ENCODE assay signal across 8 cellular contexts in the genomic region with DNA sequence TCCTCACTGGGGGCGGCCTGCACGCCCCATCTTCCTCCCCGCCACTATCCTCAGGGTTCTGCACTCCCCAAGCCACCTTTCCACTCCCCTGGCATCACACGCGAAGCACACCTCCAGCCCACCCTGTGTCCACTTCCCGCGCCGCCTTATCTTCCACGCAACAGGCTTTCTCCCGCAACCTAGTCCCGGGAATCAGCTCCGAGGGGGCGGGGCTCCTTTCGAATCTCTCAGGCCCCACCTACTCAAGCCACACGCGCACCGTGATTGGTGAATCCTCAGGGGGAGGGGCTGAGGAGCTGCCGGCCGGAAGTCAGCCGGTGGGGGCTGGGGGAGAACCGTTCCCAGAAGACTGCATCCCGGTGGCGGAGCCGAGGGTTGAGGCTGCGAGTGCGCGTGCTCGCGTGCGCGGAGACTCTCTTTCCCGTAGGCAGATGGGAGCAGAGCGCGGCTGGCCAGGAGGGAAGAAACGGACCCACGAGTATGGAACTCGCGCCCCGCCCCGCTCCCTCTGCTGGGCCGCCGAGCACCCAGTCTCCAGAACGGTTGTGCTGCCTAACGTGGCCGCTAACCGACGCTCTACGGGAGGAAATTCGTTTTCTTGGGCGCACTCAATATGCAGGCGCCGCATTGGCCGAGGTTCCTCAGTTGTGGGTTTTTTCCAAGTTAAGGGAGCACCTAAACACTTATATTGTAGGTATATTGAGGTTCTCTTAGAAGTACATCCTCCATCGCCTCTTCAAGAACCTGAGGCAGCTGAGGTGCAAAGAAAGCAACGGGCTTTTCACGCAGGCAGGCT.
DNase-seq lines count a peak whose midpoint lies in the region; ATAC-seq lines count a peak whose summit lies in the region.

A gene (minus strand): TSS at position 194 of the 796 bp plus-strand sequence.

- ATAC-seq in GM19468 (IDR thresholded peaks at IDR 0.05; ENCODE audit: extremely low read depth, unreplicated experiment) (peak; percentile 53), memory B cell (ENCODE audit: low read depth) (peak; percentile 96)
- peak; percentile 91 for ATAC-seq in effector memory CD8-positive, alpha-beta T cell (replicated peaks)

- peaks cover 3% of the 10 kb centered on the region for H3K36me3 Mint-ChIP-seq in effector memory CD8-positive, alpha-beta T cell (ENCODE audit: insufficient read depth)
- no peaks in the 10 kb centered on the region for H3K36me3 Mint-ChIP-seq in memory B cell

- DNase-seq in COLO829 (ENCODE audit: low spot score) (peak; percentile 86), HS-5 (ENCODE audit: low read depth) (peak; percentile 81), memory B cell (ENCODE audit: low spot score in 2 of 2) (peak; percentile 83 to 92)
- peak; percentile 90 for DNase-seq in NK-92 treated with Interleukin-12 subunit alpha and Interleukin-12 subunit beta, amount 100 ng/mL, for 24 hours (lab: John Stamatoyannopoulos, UW)
- DNase-seq in activated CD8-positive, alpha-beta memory T cell treated with anti-CD3 and anti-CD28 coated beads for 24 hours, result peak; percentile 96
- DNase-seq in effector memory CD8-positive, alpha-beta T cell, result peak; percentile 87 to 92 (median 87)
- DNase-seq in stimulated activated CD8-positive, alpha-beta memory T cell treated with anti-CD3 and anti-CD28 coated beads, Interleukin-12 subunit alpha, Interleukin-12 subunit beta, amount 100 ng/mL, for 24 hours (ENCODE audit: extremely low read depth), result peak; percentile 65

- peak within 1 kb of the TSS; percentile 81 to 90 for H3K27ac Mint-ChIP-seq in effector memory CD8-positive, alpha-beta T cell
- peak within 1 kb of the TSS; percentile 68 for H3K27ac Mint-ChIP-seq in memory B cell

- peak within 1 kb of the TSS; percentile 85 to 99 for H3K4me3 Mint-ChIP-seq in effector memory CD8-positive, alpha-beta T cell
- peak within 1 kb of the TSS; percentile 97 for H3K4me3 Mint-ChIP-seq in memory B cell

- H3K4me1 Mint-ChIP-seq in effector memory CD8-positive, alpha-beta T cell (ENCODE audit: low read depth in 2 of 2), result peaks cover 4 to 10% of the 10 kb centered on the region in 2 donors
- peaks cover 7% of the 10 kb centered on the region for H3K4me1 Mint-ChIP-seq in memory B cell

- no peaks in the 10 kb centered on the region for H3K9me3 Mint-ChIP-seq in effector memory CD8-positive, alpha-beta T cell
- H3K9me3 Mint-ChIP-seq in memory B cell, result no peaks in the 10 kb centered on the region

- H3K27me3 Mint-ChIP-seq in effector memory CD8-positive, alpha-beta T cell, result peaks cover 0 to under 1% of the 10 kb centered on the region in 2 donors
- H3K27me3 Mint-ChIP-seq in memory B cell, result peaks cover 3% of the 10 kb centered on the region

Comparison
In these comparisons a context has a peak if more than half of its experiments do, and no peak if none do; other contexts are left out.
1. Peak in every context shown above with its lines: DNase-seq and ATAC-seq.